ENCODE assay signal across 17 cellular contexts in genomic region chr15:57100136-57100539, GRCh38.
DNase-seq lines count a peak whose midpoint lies in the region; ATAC-seq and TF ChIP-seq lines count a peak whose summit lies in the region.
"Had no signal": no experiment of that assay in that cellular context is flagged by ENCODE, and none has a peak within 500 bp of the region (broad histone marks: within the 10 kb centered on the region; RNA-seq: fewer than 3 reads in every experiment).

No MANE protein-coding gene starts in this region.

- DNase-seq in GM12865 (ENCODE audit: low read depth) (peak; percentile 51), NB4 (ENCODE audit: low read depth) (peak; percentile 28), left colon (no peak), DMS79 (lab: John Stamatoyannopoulos, UW) (no peak)
- no peak for DNase-seq in stimulated activated naive CD8-positive, alpha-beta T cell treated with anti-CD3 and anti-CD28 coated beads, Interleukin-15, amount 100 ng/mL, for 72 hours
- DNase-seq in activated CD4-positive, alpha-beta memory T cell treated with anti-CD3 and anti-CD28 coated beads for 36 hours = no peak
- DNase-seq: activated CD4-positive, alpha-beta T cell treated with anti-CD3 and anti-CD28 coated beads for 48 hours; BE2C; DMS153; NCI-H187; NCI-H526; substantia nigra; T1000 had no signal

- H3K9me3 Mint-ChIP-seq in stimulated activated naive CD8-positive, alpha-beta T cell treated with anti-CD3 and anti-CD28 coated beads, Interleukin-15, amount 100 ng/mL, for 72 hours = peaks cover 0 to 5% of the 10 kb centered on the region in 2 donors
- H3K9me3 Mint-ChIP-seq in activated CD4-positive, alpha-beta memory T cell treated with anti-CD3 and anti-CD28 coated beads for 36 hours = no peaks in the 10 kb centered on the region
- H3K9me3 Mint-ChIP-seq: activated naive CD4-positive, alpha-beta T cell treated with anti-CD3 and anti-CD28 coated beads, Interleukin-2, amount 50 U/mL, for 24 hours had no signal

- peaks cover 9% of the 10 kb centered on the region for H3K36me3 Mint-ChIP-seq in activated CD4-positive, alpha-beta memory T cell treated with anti-CD3 and anti-CD28 coated beads for 36 hours

- H3K27ac Mint-ChIP-seq in stimulated activated naive CD8-positive, alpha-beta T cell treated with anti-CD3 and anti-CD28 coated beads, Interleukin-15, amount 100 ng/mL, for 72 hours = no peak overlapping the region
- no peak overlapping the region for H3K27ac Mint-ChIP-seq in activated CD4-positive, alpha-beta memory T cell treated with anti-CD3 and anti-CD28 coated beads for 36 hours
- H3K27ac Mint-ChIP-seq: activated naive CD4-positive, alpha-beta T cell treated with anti-CD3 and anti-CD28 coated beads, Interleukin-2, amount 50 U/mL, for 24 hours had no signal

- H3K4me3 ChIP-seq in GM12865 (ENCODE audit: low read depth, low read length) = no peak overlapping the region
- no peak overlapping the region for H3K4me3 ChIP-seq in NB4 (ENCODE audit: low read depth, low read length)

- H3K27me3 Mint-ChIP-seq in stimulated activated naive CD8-positive, alpha-beta T cell treated with anti-CD3 and anti-CD28 coated beads, Interleukin-15, amount 100 ng/mL, for 72 hours = no peaks in the 10 kb centered on the region
- H3K27me3 Mint-ChIP-seq in activated CD4-positive, alpha-beta memory T cell treated with anti-CD3 and anti-CD28 coated beads for 36 hours = no peaks in the 10 kb centered on the region
- H3K27me3 Mint-ChIP-seq: activated naive CD4-positive, alpha-beta T cell treated with anti-CD3 and anti-CD28 coated beads, Interleukin-2, amount 50 U/mL, for 24 hours had no signal

- H3K4me1 Mint-ChIP-seq in stimulated activated naive CD8-positive, alpha-beta T cell treated with anti-CD3 and anti-CD28 coated beads, Interleukin-15, amount 100 ng/mL, for 72 hours = no peaks in the 10 kb centered on the region
- peaks cover 3% of the 10 kb centered on the region for H3K4me1 Mint-ChIP-seq in activated CD4-positive, alpha-beta memory T cell treated with anti-CD3 and anti-CD28 coated beads for 36 hours (ENCODE audit: low read depth)

- no peak for TF ChIP-seq POLR2A in NB4 (IDR thresholded peaks at IDR 0.05; ENCODE audit: extremely low read depth, insufficient read length)

- CTCF ChIA-PET in activated CD4-positive, alpha-beta memory T cell treated with anti-CD3 and anti-CD28 coated beads for 36 hours (lab: Charles Lee) = no interaction called here

- intact Hi-C loops in left colon (cut with DNase I, micrococcal nuclease) = no loop called here
- intact Hi-C loops in activated CD4-positive, alpha-beta memory T cell treated with anti-CD3 and anti-CD28 coated beads for 36 hours (cut with micrococcal nuclease) = no loop called here

- POLR2A ChIA-PET in activated CD4-positive, alpha-beta memory T cell treated with anti-CD3 and anti-CD28 coated beads for 36 hours (lab: Charles Lee) = no interaction called here

- H3K4me3 Mint-ChIP-seq in stimulated activated naive CD8-positive, alpha-beta T cell treated with anti-CD3 and anti-CD28 coated beads, Interleukin-15, amount 100 ng/mL, for 72 hours = no peak overlapping the region
- no peak overlapping the region for H3K4me3 Mint-ChIP-seq in activated CD4-positive, alpha-beta memory T cell treated with anti-CD3 and anti-CD28 coated beads for 36 hours
- H3K4me3 Mint-ChIP-seq: activated naive CD4-positive, alpha-beta T cell treated with anti-CD3 and anti-CD28 coated beads, Interleukin-2, amount 50 U/mL, for 24 hours had no signal

- ATAC-seq in GM21529 (IDR thresholded peaks at IDR 0.05; ENCODE audit: unreplicated experiment) (peak; percentile 50), left colon (peak; percentile 15), HG03342 (IDR thresholded peaks at IDR 0.05; ENCODE audit: unreplicated experiment) (no peak)
- ATAC-seq in stimulated activated naive CD8-positive, alpha-beta T cell treated with anti-CD3 and anti-CD28 coated beads, Interleukin-15, amount 100 ng/mL, for 72 hours = no peak
- ATAC-seq: Right ventricle myocardium inferior had no signal

- TF ChIP-seq CTCF in GM12865 (IDR thresholded peaks at IDR 0.05; ENCODE audit: insufficient read depth, low read depth, low read length, missing control alignments) (no peak), NB4 (IDR thresholded peaks at IDR 0.05; ENCODE audit: low read depth, low read length) (no peak)

Comparison
In these comparisons a context has a peak if more than half of its experiments do, and no peak if none do; other contexts are left out.
1. DNase-seq: peak in GM12865 (single experiment) and NB4 (single experiment); none in left colon (0 of 2), DMS79 (single experiment), stimulated activated naive CD8-positive, alpha-beta T cell treated with anti-CD3 and anti-CD28 coated beads, Interleukin-15, amount 100 ng/mL, for 72 hours (0 of 2) and activated CD4-positive, alpha-beta memory T cell treated with anti-CD3 and anti-CD28 coated beads for 36 hours (single experiment).
2. ATAC-seq: peak in GM21529 (single experiment) and left colon (single experiment); none in stimulated activated naive CD8-positive, alpha-beta T cell treated with anti-CD3 and anti-CD28 coated beads, Interleukin-15, amount 100 ng/mL, for 72 hours (single experiment) and HG03342 (single experiment).